ENCODE assay signal across 18 cellular contexts in genomic region chr11:46737699-46738098, GRCh38. TPM values are rescaled to one million over a fixed set of nuclear protein-coding genes. Genes with fewer than 3 reads are reported as not detected.
DNase-seq lines count a peak whose midpoint lies in the region; ATAC-seq and TF ChIP-seq lines count a peak whose summit lies in the region.
"Had no signal": no experiment of that assay in that cellular context is flagged by ENCODE, and none has a peak within 500 bp of the region (broad histone marks: within the 10 kb centered on the region; RNA-seq: fewer than 3 reads in every experiment).

No MANE protein-coding gene starts in this region.

- no peaks in the 10 kb centered on the region for H3K4me1 Mint-ChIP-seq in activated T-cell treated with anti-CD3 and anti-CD28 coated beads, Interleukin-2, amount 50 U/mL, for 72 hours (ENCODE audit: low read depth)
- H3K4me1 Mint-ChIP-seq in activated T-cell treated with anti-CD3 and anti-CD28 coated beads, Interleukin-2, amount 50 U/mL, for 4 hours (ENCODE audit: low read depth): no peaks in the 10 kb centered on the region
- H3K4me1 Mint-ChIP-seq in progenitor cell of endocrine pancreas (ENCODE audit: low read depth): no peaks in the 10 kb centered on the region
- H3K4me1 Mint-ChIP-seq: CD14-positive monocyte had no signal

- H3K9me3 Mint-ChIP-seq in activated T-cell treated with anti-CD3 and anti-CD28 coated beads, Interleukin-2, amount 50 U/mL, for 72 hours: no peaks in the 10 kb centered on the region
- H3K9me3 Mint-ChIP-seq in activated T-cell treated with anti-CD3 and anti-CD28 coated beads, Interleukin-2, amount 50 U/mL, for 4 hours: no peaks in the 10 kb centered on the region
- no peaks in the 10 kb centered on the region for H3K9me3 Mint-ChIP-seq in progenitor cell of endocrine pancreas (ENCODE audit: low read depth)
- H3K9me3 Mint-ChIP-seq: CD8-positive, alpha-beta T cell; GM23338 had no signal

- intact Hi-C loops in PC-9 (cut with micrococcal nuclease; ENCODE audit: unreplicated experiment): no loop called here

- no peak for DNase-seq in activated T-cell treated with anti-CD3 and anti-CD28 coated beads, Interleukin-2, amount 50 U/mL, for 72 hours
- no peak for DNase-seq in activated T-cell treated with anti-CD3 and anti-CD28 coated beads, Interleukin-2, amount 50 U/mL, for 4 hours
- DNase-seq in PC-9: no peak
- DNase-seq in left lobe of liver (ENCODE audit: low spot score): peak; percentile 26
- DNase-seq in progenitor cell of endocrine pancreas (ENCODE audit: low spot score, unreplicated experiment): no peak
- no peak for DNase-seq in GDM1 (lab: John Stamatoyannopoulos, UW)
- DNase-seq: CD8-positive, alpha-beta T cell; COR-L47; DMS53; H7 had no signal

- TSS peak; percentile 15 for BruUV-seq in PC-9 (replicated peaks; lab: Mats Ljungman, UMichigan)

- no peak overlapping the region for H2AFZ ChIP-seq in PC-9
- H2AFZ ChIP-seq: GM23338 had no signal

- H3K4me2 ChIP-seq in PC-9: no peak overlapping the region
- H3K4me2 ChIP-seq: GM23338 had no signal

- no peaks in the 10 kb centered on the region for H4K20me1 ChIP-seq in PC-9 (ENCODE audit: insufficient read depth)

- H3K36me3 Mint-ChIP-seq in activated T-cell treated with anti-CD3 and anti-CD28 coated beads, Interleukin-2, amount 50 U/mL, for 72 hours (ENCODE audit: insufficient read depth in 2 of 2): peaks cover 2 to 8% of the 10 kb centered on the region in 2 donors
- H3K36me3 Mint-ChIP-seq in activated T-cell treated with anti-CD3 and anti-CD28 coated beads, Interleukin-2, amount 50 U/mL, for 4 hours (ENCODE audit: insufficient read depth): peaks cover 18% of the 10 kb centered on the region
- H3K36me3 Mint-ChIP-seq in progenitor cell of endocrine pancreas (ENCODE audit: insufficient read depth): peaks cover 25% of the 10 kb centered on the region

- no peaks in the 10 kb centered on the region for H3K9me2 ChIP-seq in PC-9 (ENCODE audit: insufficient read depth)

- H3K27me3 ChIP-seq in PC-9 (ENCODE audit: insufficient read depth, low read depth): no peaks in the 10 kb centered on the region

- H3K4me1 ChIP-seq in PC-9 (replicated peaks; ENCODE audit: insufficient read depth): no peaks in the 10 kb centered on the region

- H3K4me3 ChIP-seq in PC-9: no peak overlapping the region
- H3K4me3 ChIP-seq: GM12878, GM23338 had no signal

- H3K9me3 ChIP-seq in PC-9 (ENCODE audit: insufficient read depth, low read depth): no peaks in the 10 kb centered on the region

- TF ChIP-seq CTCF in PC-9 (conservative IDR thresholded peaks at IDR 0.05): no peak
- no peak for TF ChIP-seq CTCF in progenitor cell of endocrine pancreas (IDR thresholded peaks at IDR 0.05; ENCODE audit: unreplicated experiment)

- ATAC-seq in activated T-cell treated with anti-CD3 and anti-CD28 coated beads, Interleukin-2, amount 50 U/mL, for 72 hours (replicated peaks in 1 of 2): no peak
- ATAC-seq in activated T-cell treated with anti-CD3 and anti-CD28 coated beads, Interleukin-2, amount 50 U/mL, for 4 hours: no peak
- ATAC-seq in left lobe of liver (no peak), GM18511 (IDR thresholded peaks at IDR 0.05; ENCODE audit: unreplicated experiment) (no peak), HG03097 (IDR thresholded peaks at IDR 0.05; ENCODE audit: low FRiP score, unreplicated experiment) (no peak)
- ATAC-seq: CD8-positive, alpha-beta T cell; GM12878 had no signal

- no peaks in the 10 kb centered on the region for H3K79me2 ChIP-seq in PC-9 (ENCODE audit: low read depth)

- H3F3A ChIP-seq in PC-9 (ENCODE audit: insufficient read depth, low read depth): no peaks in the 10 kb centered on the region; the same call in 1 of the 2 replicates

- peak overlapping the region; percentile 85 for H3K27ac Mint-ChIP-seq in activated T-cell treated with anti-CD3 and anti-CD28 coated beads, Interleukin-2, amount 50 U/mL, for 72 hours
- H3K27ac Mint-ChIP-seq in progenitor cell of endocrine pancreas: peak overlapping the region; percentile 79
- H3K27ac Mint-ChIP-seq: CD8-positive, alpha-beta T cell; GM23338 had no signal

- H3K27ac ChIP-seq in PC-9: no peak overlapping the region
- H3K27ac ChIP-seq: 22Rv1 had no signal

- no peaks in the 10 kb centered on the region for H3K27me3 Mint-ChIP-seq in activated T-cell treated with anti-CD3 and anti-CD28 coated beads, Interleukin-2, amount 50 U/mL, for 72 hours (ENCODE audit: low read depth)
- no peaks in the 10 kb centered on the region for H3K27me3 Mint-ChIP-seq in activated T-cell treated with anti-CD3 and anti-CD28 coated beads, Interleukin-2, amount 50 U/mL, for 4 hours (ENCODE audit: low read depth)
- no peaks in the 10 kb centered on the region for H3K27me3 Mint-ChIP-seq in progenitor cell of endocrine pancreas

- CTCF ChIA-PET in PC-9 (lab: Charles Lee): no interaction called here

- POLR2A ChIA-PET in PC-9 (lab: Charles Lee; ENCODE audit: unreplicated experiment): interaction anchor here (0.7 kb wide), 1 partner anchor 42 kb away, joined by 9 read pairs; no protein-coding TSS in a partner anchor

- H3K4me3 Mint-ChIP-seq in activated T-cell treated with anti-CD3 and anti-CD28 coated beads, Interleukin-2, amount 50 U/mL, for 72 hours: no peak overlapping the region
- H3K4me3 Mint-ChIP-seq in activated T-cell treated with anti-CD3 and anti-CD28 coated beads, Interleukin-2, amount 50 U/mL, for 4 hours: no peak overlapping the region
- no peak overlapping the region for H3K4me3 Mint-ChIP-seq in progenitor cell of endocrine pancreas (ENCODE audit: low read depth)
- H3K4me3 Mint-ChIP-seq: CD14-positive monocyte; CD8-positive, alpha-beta T cell; GM23338 had no signal

- 0 out of 2 replicates have a peak, but pooled peaks cover 3% of the 10 kb centered on the region for H3K36me3 ChIP-seq in PC-9 (ENCODE audit: low read depth)

RNA-seq across cellular contexts. Expression of gene F2, which starts 18.7 kb away (rescaled TPM):
- not detected for total RNA-seq in activated T-cell treated with anti-CD3 and anti-CD28 coated beads, Interleukin-2, amount 50 U/mL, for 72 hours
- under 1 TPM; 0.40 to 0.81 (median 0.41) TPM for total RNA-seq in activated T-cell treated with anti-CD3 and anti-CD28 coated beads, Interleukin-2, amount 50 U/mL, for 4 hours
- total RNA-seq in PC-9 (2021): 0.20 TPM in 1 of 2 replicates, not detected in the other
- 1,408 TPM for total RNA-seq in left lobe of liver
- 21.8 and 22.8 TPM in 2 replicates for total RNA-seq in progenitor cell of endocrine pancreas
- total RNA-seq: A673; CD8-positive, alpha-beta T cell; Daoy; H7 had no signal

RNA-seq across cellular contexts. Expression of gene ZNF408, which starts 36.9 kb away (rescaled TPM):
- 10 to 100 TPM; 17.8 to 18.2 TPM for total RNA-seq in activated T-cell treated with anti-CD3 and anti-CD28 coated beads, Interleukin-2, amount 50 U/mL, for 72 hours
- total RNA-seq in activated T-cell treated with anti-CD3 and anti-CD28 coated beads, Interleukin-2, amount 50 U/mL, for 4 hours: 10 to 100 TPM; 14.2 to 16.9 (median 14.8) TPM
- 13.8 and 16.2 TPM in 2 replicates for total RNA-seq in PC-9 (2021)
- total RNA-seq in left lobe of liver: 9.4 TPM
- total RNA-seq in progenitor cell of endocrine pancreas: 11.6 and 13.7 TPM in 2 replicates

RNA-seq across cellular contexts. Expression of gene ARHGAP1, which starts 37.3 kb away (rescaled TPM):
- total RNA-seq in activated T-cell treated with anti-CD3 and anti-CD28 coated beads, Interleukin-2, amount 50 U/mL, for 72 hours: 10 to 100 TPM; 41.6 to 43.5 TPM
- 10 to 100 TPM; 52.9 to 63.8 (median 53.4) TPM for total RNA-seq in activated T-cell treated with anti-CD3 and anti-CD28 coated beads, Interleukin-2, amount 50 U/mL, for 4 hours
- total RNA-seq in PC-9 (2021): 60.3 and 64.2 TPM in 2 replicates
- 29.3 TPM for total RNA-seq in left lobe of liver
- total RNA-seq in progenitor cell of endocrine pancreas: 39.0 and 39.8 TPM in 2 replicates

Comparison
In these comparisons a context has a peak if more than half of its experiments do, and no peak if none do; other contexts are left out.
1. RNA of gene F2, which starts 18.7 kb away (total RNA-seq): 1,408 TPM in left lobe of liver (single experiment); 21.8 to 22.8 TPM in progenitor cell of endocrine pancreas, 0.40 to 0.81 TPM in activated T-cell treated with anti-CD3 and anti-CD28 coated beads, Interleukin-2, amount 50 U/mL, for 4 hours, 0.20 TPM in PC-9 and not detected in activated T-cell treated with anti-CD3 and anti-CD28 coated beads, Interleukin-2, amount 50 U/mL, for 72 hours; every median in the first group is over 10 times any median in the second.